22 cellular contexts compared by ENCODE assay signal in genomic region chr12:5548152-5548933, GRCh38.
A peak's percentile ranks its signal among the peaks of the same experiment; 100 is the strongest.
DNase-seq lines count a peak whose midpoint lies in the region; TF ChIP-seq lines count a peak whose summit lies in the region.
"Had no signal": no experiment of that assay in that cellular context is flagged by ENCODE, and none has a peak within 500 bp of the region (broad histone marks: within the 10 kb centered on the region; RNA-seq: fewer than 3 reads in every experiment).

No MANE protein-coding gene starts in this region.

- no peaks in the 10 kb centered on the region for H3K27me3 ChIP-seq in HAP-1 (ENCODE audit: low read depth)
- H3K27me3 ChIP-seq: BLaER1 treated with 17β-estradiol and CSF1 and Interleukin-3, amounts not matched to agents 10 nM and 100 nM; MG63 had no signal

- in situ Hi-C loops in HAP-1 (cut with MboI; ENCODE audit: low sequenced_read_pairs), result no loop called here

- H3K27ac ChIP-seq in VCaP, result peak overlapping the region; percentile 49
- H3K27ac ChIP-seq: BLaER1 treated with 17β-estradiol and CSF1 and Interleukin-3, amounts not matched to agents 10 nM and 100 nM; HL-60 had no signal

- no peaks in the 10 kb centered on the region for H3K36me3 ChIP-seq in HAP-1 (replicated peaks)
- H3K36me3 ChIP-seq: BLaER1 treated with 17β-estradiol and CSF1 and Interleukin-3, amounts not matched to agents 10 nM and 100 nM; MG63 had no signal

- intact Hi-C loops in head of caudate nucleus (cut with DNase I), result no loop called here

- no peaks in the 10 kb centered on the region for H3K4me1 ChIP-seq in HAP-1
- H3K4me1 ChIP-seq: BLaER1 treated with 17β-estradiol and CSF1 and Interleukin-3, amounts not matched to agents 10 nM and 100 nM had no signal

- no peak overlapping the region for H3K4me3 ChIP-seq in HAP-1
- H3K4me3 ChIP-seq: BLaER1 treated with 17β-estradiol and CSF1 and Interleukin-3, amounts not matched to agents 10 nM and 100 nM; MG63 had no signal

- no peak for TF ChIP-seq CTCF in VCaP (conservative IDR thresholded peaks at IDR 0.05)

- H3K9me3 ChIP-seq in HAP-1, result no peaks in the 10 kb centered on the region; the same call in 1 of the 2 replicates

- DNase-seq in HT-29 (ENCODE audit: low spot score) (peak; percentile 43), head of caudate nucleus (peak in 36 of 42 donors; percentile 13 to 78 (median 50)), putamen (ENCODE audit: low spot score) (peak; percentile 59), NCI-H1048 (lab: John Stamatoyannopoulos, UW) (no peak), OCI-M2 (lab: John Stamatoyannopoulos, UW; ENCODE audit: unreplicated experiment) (no peak), HAP-1 (ENCODE audit: low spot score in 2 of 2) (no peak)
- no peak for DNase-seq in activated CD4-positive, alpha-beta T cell treated with anti-CD3 and anti-CD28 coated beads for 1 hour
- DNase-seq: Calu3; CD8-positive, alpha-beta T cell; DMS79 treated with DMSO at 0.1 percent for 48 hours; Karpas-422; MG63; NCI-H1092 treated with DMSO at 0.1 percent for 48 hours; NCI-H2081 treated with DMSO at 0.1 percent for 48 hours; NCI-H510A; NCI-H774; OCI-M1; RPMI8226; SIG-M5 had no signal

Comparison
In these comparisons a context has a peak if more than half of its experiments do, and no peak if none do; other contexts are left out.
1. DNase-seq: peak in HT-29 (single experiment), head of caudate nucleus (36 of 42) and putamen (single experiment); none in NCI-H1048 (single experiment), OCI-M2 (single experiment), HAP-1 (0 of 2) and activated CD4-positive, alpha-beta T cell treated with anti-CD3 and anti-CD28 coated beads for 1 hour (single experiment).